ENCODE assay signal across 20 cellular contexts in the genomic region with DNA sequence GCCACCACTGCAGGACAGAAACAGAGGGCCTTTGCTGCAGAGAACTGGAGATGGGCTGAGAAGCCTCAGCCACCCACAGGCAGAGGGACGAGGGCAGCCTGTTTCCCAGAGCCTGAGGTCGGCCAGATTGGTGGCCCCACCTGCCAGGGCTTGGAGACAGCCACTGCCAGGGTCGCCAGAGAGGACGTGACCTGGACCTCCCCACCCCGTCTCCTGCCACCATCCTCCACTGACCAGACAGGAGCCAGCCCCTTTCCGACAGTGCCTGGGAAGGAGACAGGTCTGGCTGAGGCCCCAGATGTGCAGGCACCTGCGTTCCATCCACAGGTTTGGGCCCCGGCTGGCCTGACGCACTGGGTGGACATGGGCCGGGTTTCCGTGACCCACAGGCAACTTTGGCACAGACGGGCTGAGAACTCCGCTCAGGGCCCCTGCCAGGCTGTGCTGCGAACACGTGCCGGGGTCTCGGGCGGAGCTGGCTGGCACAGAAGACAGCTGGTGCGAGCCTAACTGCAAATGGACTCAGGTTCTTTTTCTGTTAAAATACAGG. TPM values are rescaled to one million over a fixed set of nuclear protein-coding genes. Genes with fewer than 3 reads are reported as not detected.
DNase-seq lines count a peak whose midpoint lies in the region; ATAC-seq and TF ChIP-seq lines count a peak whose summit lies in the region.
"Had no signal": no experiment of that assay in that cellular context is flagged by ENCODE, and none has a peak within 500 bp of the region (broad histone marks: within the 10 kb centered on the region; RNA-seq: fewer than 3 reads in every experiment).

No MANE protein-coding gene starts in this region.

- peaks cover 25% of the 10 kb centered on the region for H3K79me2 ChIP-seq in PC-3 (ENCODE audit: low read length)

- intact Hi-C loops in Right ventricle myocardium superior (cut with DNase I), result no loop called here
- intact Hi-C loops in dendritic cell treated with granulocyte-macrophage colony-stimulating factor and Interleukin-4, amounts not matched to agents 40 ng/mL and 50 ng/mL, for 4 days (cut with micrococcal nuclease), result no loop called here
- intact Hi-C loops in upper lobe of right lung (cut with DNase I), result no loop called here
- intact Hi-C loops in PC-3 (cut with micrococcal nuclease), result no loop called here

- CTCF ChIA-PET in RWPE1 (lab: Yijun Ruan, JAX), result interaction anchor here (0.6 to 0.7 kb wide), 2 partner anchors 54 to 59 kb away, joined by 3 to 4 read pairs; no protein-coding TSS in a partner anchor
- CTCF ChIA-PET in PC-3 (lab: Charles Lee), result no interaction called here

- peaks cover 14% of the 10 kb centered on the region for H4K20me1 ChIP-seq in PC-3 (ENCODE audit: low read length)

- H3K27me3 Mint-ChIP-seq in dendritic cell treated with granulocyte-macrophage colony-stimulating factor and Interleukin-4, amounts not matched to agents 40 ng/mL and 50 ng/mL, for 4 days, result peaks cover 5% of the 10 kb centered on the region
- no peaks in the 10 kb centered on the region for H3K27me3 Mint-ChIP-seq in progenitor cell of endocrine pancreas

- H3K4me3 ChIP-seq in cardiac muscle cell, result no peak overlapping the region
- H3K4me3 ChIP-seq in upper lobe of right lung, result no peak overlapping the region
- no peak overlapping the region for H3K4me3 ChIP-seq in PC-3 (ENCODE audit: low read length)
- H3K4me3 ChIP-seq: A549, GM23248, HAP-1 had no signal

- DNase-seq in cardiac muscle cell (ENCODE audit: low read depth in 1 of 2, low spot score in 1 of 2) (no peak), Right ventricle myocardium superior (no peak), RWPE1 (ENCODE audit: low spot score) (no peak), progenitor cell of endocrine pancreas (ENCODE audit: low spot score, unreplicated experiment) (no peak), upper lobe of right lung (no peak), PC-3 (no peak)
- DNase-seq: AML-193; Caco-2; CD4-positive, CD25-positive, alpha-beta regulatory T cell; GM23248; IMR-90 had no signal

- H3K4me1 Mint-ChIP-seq in dendritic cell treated with granulocyte-macrophage colony-stimulating factor and Interleukin-4, amounts not matched to agents 40 ng/mL and 50 ng/mL, for 4 days (ENCODE audit: low read depth), result peaks cover 92% of the 10 kb centered on the region
- H3K4me1 Mint-ChIP-seq in progenitor cell of endocrine pancreas (ENCODE audit: low read depth), result peaks cover 2% of the 10 kb centered on the region

- peak overlapping the region; percentile 48 for H3K27ac Mint-ChIP-seq in dendritic cell treated with granulocyte-macrophage colony-stimulating factor and Interleukin-4, amounts not matched to agents 40 ng/mL and 50 ng/mL, for 4 days
- H3K27ac Mint-ChIP-seq in progenitor cell of endocrine pancreas, result peak overlapping the region; percentile 80

- no peaks in the 10 kb centered on the region for H3F3A ChIP-seq in PC-3 (ENCODE audit: low read length, unreplicated experiment)

- H3K36me3 ChIP-seq in cardiac muscle cell (peaks cover 14% of the 10 kb centered on the region), upper lobe of right lung (peaks cover 70% of the 10 kb centered on the region), PC-3 (ENCODE audit: low read depth, low read length) (peaks cover 38% of the 10 kb centered on the region)

- POLR2A ChIA-PET in RWPE1 (lab: Yijun Ruan, JAX; ENCODE audit: low non-redundant PET) (no interaction called here), PC-3 (lab: Charles Lee; ENCODE audit: unreplicated experiment) (no interaction called here)

- no TSS peak for BruUV-seq in PC-3 (replicated peaks; lab: Mats Ljungman, UMichigan)

- H3K9me3 ChIP-seq in cardiac muscle cell (ENCODE audit: low read depth) (no peaks in the 10 kb centered on the region), upper lobe of right lung (no peaks in the 10 kb centered on the region), PC-3 (ENCODE audit: low read length) (no peaks in the 10 kb centered on the region)
- H3K9me3 ChIP-seq: A549, HAP-1 had no signal

- TF ChIP-seq CTCF in cardiac muscle cell (IDR thresholded peaks at IDR 0.05; ENCODE audit: low read depth, low read length) (no peak), RWPE1 (conservative IDR thresholded peaks at IDR 0.05; ENCODE audit: low read depth) (no peak), progenitor cell of endocrine pancreas (IDR thresholded peaks at IDR 0.05; ENCODE audit: unreplicated experiment) (no peak), upper lobe of right lung (IDR thresholded peaks at IDR 0.05) (no peak), PC-3 (conservative IDR thresholded peaks at IDR 0.05; ENCODE audit: low read depth, low read length) (no peak)

- no peak overlapping the region for H3K4me2 ChIP-seq in PC-3 (ENCODE audit: low read length)
- H3K4me2 ChIP-seq: A549 had no signal

- no peak overlapping the region for H3K9ac ChIP-seq in PC-3 (ENCODE audit: low read length)
- H3K9ac ChIP-seq: GM23248 had no signal

- H3K27ac ChIP-seq in cardiac muscle cell, result peak overlapping the region; percentile 48
- peak overlapping the region; percentile 48; the same call in 1 of the 2 replicates for H3K27ac ChIP-seq in RWPE1
- H3K27ac ChIP-seq in upper lobe of right lung, result no peak overlapping the region
- H3K27ac ChIP-seq in PC-3 (ENCODE audit: low read length), result no peak overlapping the region
- H3K27ac ChIP-seq: 22Rv1, A549, GM23248, HL-60 had no signal

- ATAC-seq in Right ventricle myocardium superior (ENCODE audit: poor library complexity) (no peak), upper lobe of right lung (no peak), HG03175 (IDR thresholded peaks at IDR 0.05; ENCODE audit: unreplicated experiment) (no peak), PC-3 (no peak)
- ATAC-seq: A549 had no signal

- H2AFZ ChIP-seq in PC-3 (ENCODE audit: low read length), result no peak overlapping the region
- H2AFZ ChIP-seq: GM23248 had no signal

- H3K4me1 ChIP-seq in cardiac muscle cell (ENCODE audit: low read depth) (peaks cover 17% of the 10 kb centered on the region), upper lobe of right lung (peaks cover 42% of the 10 kb centered on the region), PC-3 (ENCODE audit: insufficient read depth, low read length) (no peaks in the 10 kb centered on the region)

- H3K36me3 Mint-ChIP-seq in dendritic cell treated with granulocyte-macrophage colony-stimulating factor and Interleukin-4, amounts not matched to agents 40 ng/mL and 50 ng/mL, for 4 days (ENCODE audit: low read depth), result peaks cover 73% of the 10 kb centered on the region
- peaks cover 16% of the 10 kb centered on the region for H3K36me3 Mint-ChIP-seq in progenitor cell of endocrine pancreas (ENCODE audit: insufficient read depth)

- no peaks in the 10 kb centered on the region for H3K9me3 Mint-ChIP-seq in dendritic cell treated with granulocyte-macrophage colony-stimulating factor and Interleukin-4, amounts not matched to agents 40 ng/mL and 50 ng/mL, for 4 days
- no peaks in the 10 kb centered on the region for H3K9me3 Mint-ChIP-seq in progenitor cell of endocrine pancreas (ENCODE audit: low read depth)
- H3K9me3 Mint-ChIP-seq: CD4-positive, CD25-positive, alpha-beta regulatory T cell had no signal

- H3K27me3 ChIP-seq in cardiac muscle cell (no peaks in the 10 kb centered on the region), upper lobe of right lung (no peaks in the 10 kb centered on the region), PC-3 (ENCODE audit: low read length) (no peaks in the 10 kb centered on the region)

- H3K4me3 Mint-ChIP-seq in dendritic cell treated with granulocyte-macrophage colony-stimulating factor and Interleukin-4, amounts not matched to agents 40 ng/mL and 50 ng/mL, for 4 days, result peak overlapping the region; percentile 39
- no peak overlapping the region for H3K4me3 Mint-ChIP-seq in progenitor cell of endocrine pancreas (ENCODE audit: low read depth)

- H3K9me2 ChIP-seq in PC-3 (replicated peaks; ENCODE audit: low read length), result no peaks in the 10 kb centered on the region

RNA-seq across cellular contexts. Expression of gene COX19, which starts 7.1 kb away (rescaled TPM):
- total RNA-seq in cardiac muscle cell, result 11.7 and 18.1 TPM in 2 replicates
- 18.3 and 23.6 TPM in 2 replicates for polyA plus RNA-seq in cardiac muscle cell
- total RNA-seq in Right ventricle myocardium superior, result 8.0 TPM
- 20.3 and 20.6 TPM in 2 replicates for total RNA-seq in progenitor cell of endocrine pancreas
- total RNA-seq in upper lobe of right lung, result 9.4 TPM
- 11.6 and 12.4 TPM in 2 replicates for total RNA-seq in PC-3 (2014; rRNA removed)

RNA-seq across cellular contexts. Expression of gene ADAP1, which starts 13.8 kb away (rescaled TPM):
- 12.0 and 12.8 TPM in 2 replicates for total RNA-seq in cardiac muscle cell
- polyA plus RNA-seq in cardiac muscle cell, result 9.6 and 14.4 TPM in 2 replicates
- total RNA-seq in Right ventricle myocardium superior, result 6.4 TPM
- total RNA-seq in progenitor cell of endocrine pancreas, result 10.3 and 10.7 TPM in 2 replicates
- 30.7 TPM for total RNA-seq in upper lobe of right lung
- total RNA-seq in PC-3 (2014; rRNA removed), result 31.2 and 36.4 TPM in 2 replicates

RNA-seq across cellular contexts. Expression of gene CYP2W1, which starts 14.7 kb away (rescaled TPM):
- total RNA-seq in cardiac muscle cell (3.4 TPM in 1 of 2 replicates, not detected in the other), Right ventricle myocardium superior (not detected), progenitor cell of endocrine pancreas (1.2 and 1.6 TPM in 2 replicates), upper lobe of right lung (not detected), PC-3 (2014; rRNA removed) (not detected in 2 replicates)
- polyA plus RNA-seq in cardiac muscle cell, result 0.10 TPM in 1 of 2 replicates, not detected in the other
- total RNA-seq: CD4-positive, CD25-positive, alpha-beta regulatory T cell; GM23248; H4; HT1080; IMR-90 had no signal
- polyA plus RNA-seq: A549; BJ; CD4-positive, CD25-positive, alpha-beta regulatory T cell; GM23248; IMR-90 had no signal

Comparison
In these comparisons a context has a peak if more than half of its experiments do, and no peak if none do; other contexts are left out.
1. H3K27ac ChIP-seq: peak in cardiac muscle cell (single experiment) and RWPE1 (single experiment); none in upper lobe of right lung (single experiment) and PC-3 (single experiment).